ENCODE assay signal across 9 cellular contexts in genomic region chr13:26186995-26187394, GRCh38. TPM values are rescaled to one million over a fixed set of nuclear protein-coding genes. Genes with fewer than 3 reads are reported as not detected.
DNase-seq lines count a peak whose midpoint lies in the region; ATAC-seq and TF ChIP-seq lines count a peak whose summit lies in the region.
"Had no signal": no experiment of that assay in that cellular context is flagged by ENCODE, and none has a peak within 500 bp of the region (broad histone marks: within the 10 kb centered on the region; RNA-seq: fewer than 3 reads in every experiment).

No MANE protein-coding gene starts in this region.

- H3K9me3 Mint-ChIP-seq in activated CD4-positive, alpha-beta T cell treated with anti-CD3 and anti-CD28 coated beads for 36 hours (ENCODE audit: low read depth): no peaks in the 10 kb centered on the region
- H3K9me3 Mint-ChIP-seq in activated naive CD8-positive, alpha-beta T cell treated with anti-CD3 and anti-CD28 coated beads, Interleukin-2, amount 10 ng/mL, durations not matched to agents 7 days and 5 days: no peaks in the 10 kb centered on the region

- intact Hi-C loops in activated CD4-positive, alpha-beta T cell treated with anti-CD3 and anti-CD28 coated beads for 36 hours (cut with DNase I, micrococcal nuclease): loop anchor here (1.0 to 10.0 kb wide), 10 partner anchors 34 to 1438 kb away; partner anchors contain the start of genes LNX2 (in 1 of the 2), NUP58 (in 1 of the 2), POLR1D (in 1 of the 2) and RNF6 (in 1 of the 2)
- intact Hi-C loops in left lung (cut with DNase I) (loop anchor here in 1 of 2 donors (10.0 kb wide), 1 partner anchor 308 kb away; no protein-coding TSS in a partner anchor), thyroid gland (cut with DNase I) (loop anchor here (5.0 kb wide), 1 partner anchor 510 kb away; no protein-coding TSS in a partner anchor)

- DNase-seq in activated CD4-positive, alpha-beta T cell treated with anti-CD3 and anti-CD28 coated beads for 36 hours: peak; percentile 32
- DNase-seq in activated CD4-positive, alpha-beta T cell treated with anti-CD3 and anti-CD28 coated beads for 1 hour: no peak
- DNase-seq in activated naive CD8-positive, alpha-beta T cell treated with anti-CD3 and anti-CD28 coated beads, Interleukin-2, amount 10 ng/mL, durations not matched to agents 7 days and 5 days: no peak
- DNase-seq in left lung: no peak
- no peak for DNase-seq in thyroid gland
- no peak for DNase-seq in RPMI8226
- DNase-seq in SW 1271 (lab: John Stamatoyannopoulos, UW): no peak
- DNase-seq in glomerular visceral epithelial cell (ENCODE audit: extremely low spot score): no peak

- H3K36me3 Mint-ChIP-seq in activated CD4-positive, alpha-beta T cell treated with anti-CD3 and anti-CD28 coated beads for 36 hours (ENCODE audit: low read depth): peaks cover 7% of the 10 kb centered on the region
- peaks cover 2% of the 10 kb centered on the region for H3K36me3 Mint-ChIP-seq in activated naive CD8-positive, alpha-beta T cell treated with anti-CD3 and anti-CD28 coated beads, Interleukin-2, amount 10 ng/mL, durations not matched to agents 7 days and 5 days

- CTCF ChIA-PET in activated CD4-positive, alpha-beta T cell treated with anti-CD3 and anti-CD28 coated beads for 36 hours (lab: Charles Lee): interaction anchor here (0.8 to 3.9 kb wide), 11 partner anchors 9 to 317 kb away, joined by 3 to 65 read pairs (median 7); partner anchors contain the start of gene RNF6

- POLR2A ChIA-PET in activated CD4-positive, alpha-beta T cell treated with anti-CD3 and anti-CD28 coated beads for 36 hours (lab: Charles Lee): interaction anchor here (1.3 kb wide), 1 partner anchor 35 kb away, joined by 4 read pairs; the partner anchor contains the start of gene RNF6
- POLR2A ChIA-PET in activated naive CD8-positive, alpha-beta T cell treated with anti-CD3 and anti-CD28 coated beads, Interleukin-2, amount 10 ng/mL, durations not matched to agents 7 days and 5 days (lab: Charles Lee): interaction anchor here (1.5 to 3.5 kb wide), 2 partner anchors 34 to 309 kb away, joined by 6 to 33 read pairs; partner anchors contain the start of gene RNF6

- H3K36me3 ChIP-seq in left lung (no peaks in the 10 kb centered on the region), thyroid gland (no peaks in the 10 kb centered on the region)

- H3K9me3 ChIP-seq in left lung (no peaks in the 10 kb centered on the region), thyroid gland (no peaks in the 10 kb centered on the region)

- no peak for TF ChIP-seq POLR2A in thyroid gland (IDR thresholded peaks at IDR 0.05)

- TF ChIP-seq CTCF in left lung (IDR thresholded peaks at IDR 0.05) (no peak), thyroid gland (IDR thresholded peaks at IDR 0.05) (no peak)

- H3K27ac Mint-ChIP-seq in activated CD4-positive, alpha-beta T cell treated with anti-CD3 and anti-CD28 coated beads for 36 hours: peak overlapping the region; percentile 96
- peak overlapping the region; percentile 93 for H3K27ac Mint-ChIP-seq in activated naive CD8-positive, alpha-beta T cell treated with anti-CD3 and anti-CD28 coated beads, Interleukin-2, amount 10 ng/mL, durations not matched to agents 7 days and 5 days

- no peaks in the 10 kb centered on the region for H3K27me3 Mint-ChIP-seq in activated CD4-positive, alpha-beta T cell treated with anti-CD3 and anti-CD28 coated beads for 36 hours
- no peaks in the 10 kb centered on the region for H3K27me3 Mint-ChIP-seq in activated naive CD8-positive, alpha-beta T cell treated with anti-CD3 and anti-CD28 coated beads, Interleukin-2, amount 10 ng/mL, durations not matched to agents 7 days and 5 days

- H3K27ac ChIP-seq in left lung (peak overlapping the region; percentile 80 to 86), thyroid gland (peak overlapping the region in 1 of 3 donors; percentile 51)
- H3K27ac ChIP-seq: C4-2B had no signal

- WGBS in thyroid gland, 2 donors: 43 to 64% methylated on average over 14 to 19 of the region's 22 CpGs

- H3K4me1 ChIP-seq in left lung: peaks cover 0 to 16% of the 10 kb centered on the region in 2 donors
- peaks cover 0 to 7% of the 10 kb centered on the region in 2 donors for H3K4me1 ChIP-seq in thyroid gland

- ATAC-seq in activated CD4-positive, alpha-beta T cell treated with anti-CD3 and anti-CD28 coated beads for 36 hours: no peak
- no peak for ATAC-seq in activated naive CD8-positive, alpha-beta T cell treated with anti-CD3 and anti-CD28 coated beads, Interleukin-2, amount 10 ng/mL, durations not matched to agents 7 days and 5 days (ENCODE audit: low read depth)
- peak; percentile 4 for ATAC-seq in left lung

- H3K4me1 Mint-ChIP-seq in activated CD4-positive, alpha-beta T cell treated with anti-CD3 and anti-CD28 coated beads for 36 hours: peaks cover 29% of the 10 kb centered on the region
- peaks cover 11% of the 10 kb centered on the region for H3K4me1 Mint-ChIP-seq in activated naive CD8-positive, alpha-beta T cell treated with anti-CD3 and anti-CD28 coated beads, Interleukin-2, amount 10 ng/mL, durations not matched to agents 7 days and 5 days

- H3K4me3 ChIP-seq in left lung: peak overlapping the region; percentile 46 to 55
- peak overlapping the region in 2 of 3 donors; percentile 4 to 52 for H3K4me3 ChIP-seq in thyroid gland (replicated peaks in 1 of 3)

- H3K27me3 ChIP-seq in left lung: no peaks in the 10 kb centered on the region
- no peaks in the 10 kb centered on the region for H3K27me3 ChIP-seq in thyroid gland

- H3K4me3 Mint-ChIP-seq in activated CD4-positive, alpha-beta T cell treated with anti-CD3 and anti-CD28 coated beads for 36 hours: peak overlapping the region; percentile 82
- H3K4me3 Mint-ChIP-seq in activated naive CD8-positive, alpha-beta T cell treated with anti-CD3 and anti-CD28 coated beads, Interleukin-2, amount 10 ng/mL, durations not matched to agents 7 days and 5 days: peak overlapping the region; percentile 90

RNA-seq across cellular contexts. Expression of gene RNF6, which starts 35.1 kb away (rescaled TPM):
- total RNA-seq in activated CD4-positive, alpha-beta T cell treated with anti-CD3 and anti-CD28 coated beads for 36 hours: 10 to 100 TPM; 37.0 to 42.4 TPM
- total RNA-seq in activated naive CD8-positive, alpha-beta T cell treated with anti-CD3 and anti-CD28 coated beads, Interleukin-2, amount 10 ng/mL, durations not matched to agents 7 days and 5 days: 10 to 100 TPM; 40.4 to 43.3 TPM
- 10 to 100 TPM; 27.0 to 33.1 TPM for total RNA-seq in left lung
- 10 to 100 TPM; 21.5 to 28.8 (median 25.0) TPM for total RNA-seq in thyroid gland
